In genomic region chr13:41193469-41193868, GRCh38 we compare ENCODE assay signal across 8 cellular contexts. TPM values are rescaled to one million over a fixed set of nuclear protein-coding genes. Genes with fewer than 3 reads are reported as not detected.
A peak's percentile ranks its signal among the peaks of the same experiment; 100 is the strongest.
DNase-seq lines count a peak whose midpoint lies in the region; TF ChIP-seq lines count a peak whose summit lies in the region.

No MANE protein-coding gene starts in this region.

- DNase-seq in GM12865 (ENCODE audit: low read depth): no peak
- DNase-seq in fibroblast of villous mesenchyme (ENCODE audit: low read depth): no peak
- no peak for DNase-seq in skeletal muscle cell (ENCODE audit: low read depth)
- DNase-seq in posterior cingulate gyrus: no peak
- no peak for DNase-seq in NCI-H69 (lab: John Stamatoyannopoulos, UW)
- no peak for DNase-seq in HK-2 (ENCODE audit: unreplicated experiment)
- DNase-seq in NCI-H82 (lab: John Stamatoyannopoulos, UW): no peak

- H3K4me3 ChIP-seq in GM12865 (ENCODE audit: low read depth, low read length): peak overlapping the region; percentile 80; the same call in 1 of the 2 replicates
- peak overlapping the region; percentile 58 for H3K4me3 ChIP-seq in fibroblast of villous mesenchyme (ENCODE audit: low read depth, low read length)
- peak overlapping the region; percentile 53 for H3K4me3 ChIP-seq in skeletal muscle cell (ENCODE audit: low read depth, low read length)

- H3K27ac ChIP-seq in VCaP: peak overlapping the region; percentile 75

- no peak for TF ChIP-seq CTCF in GM12865 (IDR thresholded peaks at IDR 0.05; ENCODE audit: insufficient read depth, low read depth, low read length, missing control alignments)
- TF ChIP-seq CTCF in VCaP (conservative IDR thresholded peaks at IDR 0.05): no peak
- TF ChIP-seq CTCF in fibroblast of villous mesenchyme (IDR thresholded peaks at IDR 0.05; ENCODE audit: insufficient read depth, low read depth, low read length): no peak

- intact Hi-C loops in posterior cingulate gyrus (cut with DNase I): loop anchor here (10.0 kb wide), 1 partner anchor 129 kb away; the partner anchor contains the start of gene WBP4

RNA-seq across cellular contexts. Expression of gene KBTBD7, which starts 0.9 kb away (rescaled TPM):
- 5.8 and 8.6 TPM in 2 replicates for total RNA-seq in fibroblast of villous mesenchyme
